In the genomic region with DNA sequence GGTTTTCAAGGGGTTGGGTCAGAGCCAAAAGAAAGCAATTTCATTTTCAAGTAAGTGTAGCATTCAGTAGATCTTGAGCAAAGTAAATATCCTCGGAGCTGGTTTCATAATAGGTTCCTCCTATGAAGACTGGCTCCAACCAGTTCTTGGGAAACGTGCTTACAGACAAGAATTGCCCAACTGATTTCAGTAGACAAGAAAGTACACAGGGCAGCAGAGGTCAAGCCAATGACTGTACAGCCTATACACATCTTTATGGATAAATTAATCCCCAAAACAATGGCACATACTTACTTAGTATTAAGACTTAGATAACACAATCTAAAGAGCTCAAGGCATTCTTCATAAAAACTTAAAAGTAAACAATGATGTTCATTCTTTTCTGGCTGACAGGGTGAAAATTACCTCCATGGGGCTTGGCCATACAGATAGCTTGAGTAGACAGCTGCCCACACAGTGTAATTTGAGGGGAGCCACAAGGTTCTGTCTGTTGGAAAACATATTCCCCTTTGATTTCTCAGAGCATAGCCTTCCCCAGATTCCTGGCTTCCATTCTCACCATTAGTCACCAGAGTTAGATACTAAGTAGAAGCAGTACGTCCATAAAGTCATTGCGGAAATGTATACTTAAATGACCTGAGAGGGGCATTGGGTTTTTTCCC, we compare ENCODE assay signal across 1 cellular context.
A peak's percentile ranks its signal among the peaks of the same experiment; 100 is the strongest.
TF ChIP-seq lines count a peak whose summit lies in the region.

No MANE protein-coding gene starts in this region.

TF ChIP-seq in K562, 482 proteins besides CTCF, POLR2A, EP300 and RAD21 (continued from another document and continues in another):
- TF ChIP-seq, protein P1, sequence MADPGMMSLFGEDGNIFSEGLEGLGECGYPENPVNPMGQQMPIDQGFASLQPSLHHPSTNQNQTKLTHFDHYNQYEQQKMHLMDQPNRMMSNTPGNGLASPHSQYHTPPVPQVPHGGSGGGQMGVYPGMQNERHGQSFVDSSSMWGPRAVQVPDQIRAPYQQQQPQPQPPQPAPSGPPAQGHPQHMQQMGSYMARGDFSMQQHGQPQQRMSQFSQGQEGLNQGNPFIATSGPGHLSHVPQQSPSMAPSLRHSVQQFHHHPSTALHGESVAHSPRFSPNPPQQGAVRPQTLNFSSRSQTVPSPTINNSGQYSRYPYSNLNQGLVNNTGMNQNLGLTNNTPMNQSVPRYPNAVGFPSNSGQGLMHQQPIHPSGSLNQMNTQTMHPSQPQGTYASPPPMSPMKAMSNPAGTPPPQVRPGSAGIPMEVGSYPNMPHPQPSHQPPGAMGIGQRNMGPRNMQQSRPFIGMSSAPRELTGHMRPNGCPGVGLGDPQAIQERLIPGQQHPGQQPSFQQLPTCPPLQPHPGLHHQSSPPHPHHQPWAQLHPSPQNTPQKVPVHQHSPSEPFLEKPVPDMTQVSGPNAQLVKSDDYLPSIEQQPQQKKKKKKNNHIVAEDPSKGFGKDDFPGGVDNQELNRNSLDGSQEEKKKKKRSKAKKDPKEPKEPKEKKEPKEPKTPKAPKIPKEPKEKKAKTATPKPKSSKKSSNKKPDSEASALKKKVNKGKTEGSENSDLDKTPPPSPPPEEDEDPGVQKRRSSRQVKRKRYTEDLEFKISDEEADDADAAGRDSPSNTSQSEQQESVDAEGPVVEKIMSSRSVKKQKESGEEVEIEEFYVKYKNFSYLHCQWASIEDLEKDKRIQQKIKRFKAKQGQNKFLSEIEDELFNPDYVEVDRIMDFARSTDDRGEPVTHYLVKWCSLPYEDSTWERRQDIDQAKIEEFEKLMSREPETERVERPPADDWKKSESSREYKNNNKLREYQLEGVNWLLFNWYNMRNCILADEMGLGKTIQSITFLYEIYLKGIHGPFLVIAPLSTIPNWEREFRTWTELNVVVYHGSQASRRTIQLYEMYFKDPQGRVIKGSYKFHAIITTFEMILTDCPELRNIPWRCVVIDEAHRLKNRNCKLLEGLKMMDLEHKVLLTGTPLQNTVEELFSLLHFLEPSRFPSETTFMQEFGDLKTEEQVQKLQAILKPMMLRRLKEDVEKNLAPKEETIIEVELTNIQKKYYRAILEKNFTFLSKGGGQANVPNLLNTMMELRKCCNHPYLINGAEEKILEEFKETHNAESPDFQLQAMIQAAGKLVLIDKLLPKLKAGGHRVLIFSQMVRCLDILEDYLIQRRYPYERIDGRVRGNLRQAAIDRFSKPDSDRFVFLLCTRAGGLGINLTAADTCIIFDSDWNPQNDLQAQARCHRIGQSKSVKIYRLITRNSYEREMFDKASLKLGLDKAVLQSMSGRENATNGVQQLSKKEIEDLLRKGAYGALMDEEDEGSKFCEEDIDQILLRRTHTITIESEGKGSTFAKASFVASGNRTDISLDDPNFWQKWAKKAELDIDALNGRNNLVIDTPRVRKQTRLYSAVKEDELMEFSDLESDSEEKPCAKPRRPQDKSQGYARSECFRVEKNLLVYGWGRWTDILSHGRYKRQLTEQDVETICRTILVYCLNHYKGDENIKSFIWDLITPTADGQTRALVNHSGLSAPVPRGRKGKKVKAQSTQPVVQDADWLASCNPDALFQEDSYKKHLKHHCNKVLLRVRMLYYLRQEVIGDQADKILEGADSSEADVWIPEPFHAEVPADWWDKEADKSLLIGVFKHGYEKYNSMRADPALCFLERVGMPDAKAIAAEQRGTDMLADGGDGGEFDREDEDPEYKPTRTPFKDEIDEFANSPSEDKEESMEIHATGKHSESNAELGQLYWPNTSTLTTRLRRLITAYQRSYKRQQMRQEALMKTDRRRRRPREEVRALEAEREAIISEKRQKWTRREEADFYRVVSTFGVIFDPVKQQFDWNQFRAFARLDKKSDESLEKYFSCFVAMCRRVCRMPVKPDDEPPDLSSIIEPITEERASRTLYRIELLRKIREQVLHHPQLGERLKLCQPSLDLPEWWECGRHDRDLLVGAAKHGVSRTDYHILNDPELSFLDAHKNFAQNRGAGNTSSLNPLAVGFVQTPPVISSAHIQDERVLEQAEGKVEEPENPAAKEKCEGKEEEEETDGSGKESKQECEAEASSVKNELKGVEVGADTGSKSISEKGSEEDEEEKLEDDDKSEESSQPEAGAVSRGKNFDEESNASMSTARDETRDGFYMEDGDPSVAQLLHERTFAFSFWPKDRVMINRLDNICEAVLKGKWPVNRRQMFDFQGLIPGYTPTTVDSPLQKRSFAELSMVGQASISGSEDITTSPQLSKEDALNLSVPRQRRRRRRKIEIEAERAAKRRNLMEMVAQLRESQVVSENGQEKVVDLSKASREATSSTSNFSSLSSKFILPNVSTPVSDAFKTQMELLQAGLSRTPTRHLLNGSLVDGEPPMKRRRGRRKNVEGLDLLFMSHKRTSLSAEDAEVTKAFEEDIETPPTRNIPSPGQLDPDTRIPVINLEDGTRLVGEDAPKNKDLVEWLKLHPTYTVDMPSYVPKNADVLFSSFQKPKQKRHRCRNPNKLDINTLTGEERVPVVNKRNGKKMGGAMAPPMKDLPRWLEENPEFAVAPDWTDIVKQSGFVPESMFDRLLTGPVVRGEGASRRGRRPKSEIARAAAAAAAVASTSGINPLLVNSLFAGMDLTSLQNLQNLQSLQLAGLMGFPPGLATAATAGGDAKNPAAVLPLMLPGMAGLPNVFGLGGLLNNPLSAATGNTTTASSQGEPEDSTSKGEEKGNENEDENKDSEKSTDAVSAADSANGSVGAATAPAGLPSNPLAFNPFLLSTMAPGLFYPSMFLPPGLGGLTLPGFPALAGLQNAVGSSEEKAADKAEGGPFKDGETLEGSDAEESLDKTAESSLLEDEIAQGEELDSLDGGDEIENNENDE (IDR thresholded peaks at IDR 0.05; ENCODE audit: low read depth, low read length): no peak
- TF ChIP-seq ZNF76 (CRISPR knock-in tag; IDR thresholded peaks at IDR 0.05; ENCODE audit: borderline replicate concordance) (no peak), SRF (CRISPR knock-in tag; IDR thresholded peaks at IDR 0.05) (no peak), JUND (IDR thresholded peaks at IDR 0.05; ENCODE audit: borderline replicate concordance, low read depth, low read length) (0 out of 2 replicates have a peak, but pooled peaks have one; percentile 25), JUND (tag; IDR thresholded peaks at IDR 0.05; ENCODE audit: borderline replicate concordance, low read depth, low read length) (peak; percentile 9; the same call in 1 of the 3 replicates), ZSCAN29 (IDR thresholded peaks at IDR 0.05) (no peak), CEBPG (CRISPR knock-in tag; IDR thresholded peaks at IDR 0.05) (no peak), CEBPG (tag; conservative IDR thresholded peaks at IDR 0.05 in 1 of 2, IDR thresholded peaks at IDR 0.05 in 1 of 2) (peak; percentile 87 to 88), PPARD (CRISPR knock-in tag; IDR thresholded peaks at IDR 0.05) (no peak), PYGO2 (tag; IDR thresholded peaks at IDR 0.05) (no peak), FOXA3 (CRISPR knock-in tag; conservative IDR thresholded peaks at IDR 0.05 in 1 of 2, IDR thresholded peaks at IDR 0.05 in 1 of 2) (peak in 1 of 2 experiments; percentile 88; a peak in 3 of 4 replicates), HDAC6 (IDR thresholded peaks at IDR 0.05; ENCODE audit: low read depth, low read length) (no peak), FOSL1 (tag; conservative IDR thresholded peaks at IDR 0.05) (0 out of 2 replicates have a peak, but pooled peaks have one; percentile 27), ZNF133 (CRISPR knock-in tag; IDR thresholded peaks at IDR 0.05) (no peak), LEF1 (IDR thresholded peaks at IDR 0.05) (peak; percentile 63; the same call in 1 of the 2 replicates), ZKSCAN1 (IDR thresholded peaks at IDR 0.05; ENCODE audit: low read depth, low read length) (no peak), MCM5 (IDR thresholded peaks at IDR 0.05; ENCODE audit: low read depth) (no peak), ZZZ3 (IDR thresholded peaks at IDR 0.05) (no peak), MTF1 (CRISPR knock-in tag; IDR thresholded peaks at IDR 0.05; ENCODE audit: borderline replicate concordance) (no peak), CEBPB (tag; IDR thresholded peaks at IDR 0.05) (peak; percentile 96), DACH1 (IDR thresholded peaks at IDR 0.05; ENCODE audit: partially characterized antibody) (no peak), PHF20 (IDR thresholded peaks at IDR 0.05; ENCODE audit: partially characterized antibody) (no peak), MTA2 (IDR thresholded peaks at IDR 0.05; ENCODE audit: low read depth) (no peak), MXI1 (IDR thresholded peaks at IDR 0.05; ENCODE audit: low read depth, low read length) (no peak), RUNX1 (IDR thresholded peaks at IDR 0.05; ENCODE audit: low read depth) (no peak), RBFOX2 (IDR thresholded peaks at IDR 0.05; ENCODE audit: low read depth, low read length) (no peak), STAT5A (IDR thresholded peaks at IDR 0.05; ENCODE audit: borderline replicate concordance, low read length) (no peak), POLR2G (IDR thresholded peaks at IDR 0.05; ENCODE audit: low read depth, low read length) (no peak), HDAC3 (IDR thresholded peaks at IDR 0.05; ENCODE audit: borderline replicate concordance, partially characterized antibody) (no peak), NFIX (CRISPR knock-in tag; IDR thresholded peaks at IDR 0.05; ENCODE audit: low read depth) (no peak), RCOR1 (IDR thresholded peaks at IDR 0.05; ENCODE audit: borderline replicate concordance in 1 of 2, low read depth in 2 of 2, low read length in 2 of 2) (no peak), ILF3 (IDR thresholded peaks at IDR 0.05; ENCODE audit: borderline replicate concordance) (no peak), ELK1 (CRISPR knock-in tag; IDR thresholded peaks at IDR 0.05) (no peak), RBM14 (IDR thresholded peaks at IDR 0.05; ENCODE audit: borderline replicate concordance, insufficient read depth, low read depth, low read length) (no peak)
- TF ChIP-seq, protein P2, sequence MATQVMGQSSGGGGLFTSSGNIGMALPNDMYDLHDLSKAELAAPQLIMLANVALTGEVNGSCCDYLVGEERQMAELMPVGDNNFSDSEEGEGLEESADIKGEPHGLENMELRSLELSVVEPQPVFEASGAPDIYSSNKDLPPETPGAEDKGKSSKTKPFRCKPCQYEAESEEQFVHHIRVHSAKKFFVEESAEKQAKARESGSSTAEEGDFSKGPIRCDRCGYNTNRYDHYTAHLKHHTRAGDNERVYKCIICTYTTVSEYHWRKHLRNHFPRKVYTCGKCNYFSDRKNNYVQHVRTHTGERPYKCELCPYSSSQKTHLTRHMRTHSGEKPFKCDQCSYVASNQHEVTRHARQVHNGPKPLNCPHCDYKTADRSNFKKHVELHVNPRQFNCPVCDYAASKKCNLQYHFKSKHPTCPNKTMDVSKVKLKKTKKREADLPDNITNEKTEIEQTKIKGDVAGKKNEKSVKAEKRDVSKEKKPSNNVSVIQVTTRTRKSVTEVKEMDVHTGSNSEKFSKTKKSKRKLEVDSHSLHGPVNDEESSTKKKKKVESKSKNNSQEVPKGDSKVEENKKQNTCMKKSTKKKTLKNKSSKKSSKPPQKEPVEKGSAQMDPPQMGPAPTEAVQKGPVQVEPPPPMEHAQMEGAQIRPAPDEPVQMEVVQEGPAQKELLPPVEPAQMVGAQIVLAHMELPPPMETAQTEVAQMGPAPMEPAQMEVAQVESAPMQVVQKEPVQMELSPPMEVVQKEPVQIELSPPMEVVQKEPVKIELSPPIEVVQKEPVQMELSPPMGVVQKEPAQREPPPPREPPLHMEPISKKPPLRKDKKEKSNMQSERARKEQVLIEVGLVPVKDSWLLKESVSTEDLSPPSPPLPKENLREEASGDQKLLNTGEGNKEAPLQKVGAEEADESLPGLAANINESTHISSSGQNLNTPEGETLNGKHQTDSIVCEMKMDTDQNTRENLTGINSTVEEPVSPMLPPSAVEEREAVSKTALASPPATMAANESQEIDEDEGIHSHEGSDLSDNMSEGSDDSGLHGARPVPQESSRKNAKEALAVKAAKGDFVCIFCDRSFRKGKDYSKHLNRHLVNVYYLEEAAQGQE (CRISPR knock-in tag; IDR thresholded peaks at IDR 0.05; ENCODE audit: low read depth): no peak
- TF ChIP-seq, protein P3, sequence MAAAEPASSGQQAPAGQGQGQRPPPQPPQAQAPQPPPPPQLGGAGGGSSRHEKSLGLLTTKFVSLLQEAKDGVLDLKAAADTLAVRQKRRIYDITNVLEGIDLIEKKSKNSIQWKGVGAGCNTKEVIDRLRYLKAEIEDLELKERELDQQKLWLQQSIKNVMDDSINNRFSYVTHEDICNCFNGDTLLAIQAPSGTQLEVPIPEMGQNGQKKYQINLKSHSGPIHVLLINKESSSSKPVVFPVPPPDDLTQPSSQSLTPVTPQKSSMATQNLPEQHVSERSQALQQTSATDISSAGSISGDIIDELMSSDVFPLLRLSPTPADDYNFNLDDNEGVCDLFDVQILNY (CRISPR knock-in tag; IDR thresholded peaks at IDR 0.05): no peak
- TF ChIP-seq, protein P4, sequence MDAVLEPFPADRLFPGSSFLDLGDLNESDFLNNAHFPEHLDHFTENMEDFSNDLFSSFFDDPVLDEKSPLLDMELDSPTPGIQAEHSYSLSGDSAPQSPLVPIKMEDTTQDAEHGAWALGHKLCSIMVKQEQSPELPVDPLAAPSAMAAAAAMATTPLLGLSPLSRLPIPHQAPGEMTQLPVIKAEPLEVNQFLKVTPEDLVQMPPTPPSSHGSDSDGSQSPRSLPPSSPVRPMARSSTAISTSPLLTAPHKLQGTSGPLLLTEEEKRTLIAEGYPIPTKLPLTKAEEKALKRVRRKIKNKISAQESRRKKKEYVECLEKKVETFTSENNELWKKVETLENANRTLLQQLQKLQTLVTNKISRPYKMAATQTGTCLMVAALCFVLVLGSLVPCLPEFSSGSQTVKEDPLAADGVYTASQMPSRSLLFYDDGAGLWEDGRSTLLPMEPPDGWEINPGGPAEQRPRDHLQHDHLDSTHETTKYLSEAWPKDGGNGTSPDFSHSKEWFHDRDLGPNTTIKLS (IDR thresholded peaks at IDR 0.05; ENCODE audit: borderline replicate concordance, low read depth): no peak
- TF ChIP-seq, protein P5, sequence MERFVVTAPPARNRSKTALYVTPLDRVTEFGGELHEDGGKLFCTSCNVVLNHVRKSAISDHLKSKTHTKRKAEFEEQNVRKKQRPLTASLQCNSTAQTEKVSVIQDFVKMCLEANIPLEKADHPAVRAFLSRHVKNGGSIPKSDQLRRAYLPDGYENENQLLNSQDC (CRISPR knock-in tag; IDR thresholded peaks at IDR 0.05): no peak
- TF ChIP-seq, protein P6, sequence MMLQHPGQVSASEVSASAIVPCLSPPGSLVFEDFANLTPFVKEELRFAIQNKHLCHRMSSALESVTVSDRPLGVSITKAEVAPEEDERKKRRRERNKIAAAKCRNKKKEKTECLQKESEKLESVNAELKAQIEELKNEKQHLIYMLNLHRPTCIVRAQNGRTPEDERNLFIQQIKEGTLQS (IDR thresholded peaks at IDR 0.05): peak; percentile 8; the same call in 1 of the 2 replicates
- TF ChIP-seq, protein P6 (CRISPR knock-in tag; conservative IDR thresholded peaks at IDR 0.05): no peak
- TF ChIP-seq, protein P7, sequence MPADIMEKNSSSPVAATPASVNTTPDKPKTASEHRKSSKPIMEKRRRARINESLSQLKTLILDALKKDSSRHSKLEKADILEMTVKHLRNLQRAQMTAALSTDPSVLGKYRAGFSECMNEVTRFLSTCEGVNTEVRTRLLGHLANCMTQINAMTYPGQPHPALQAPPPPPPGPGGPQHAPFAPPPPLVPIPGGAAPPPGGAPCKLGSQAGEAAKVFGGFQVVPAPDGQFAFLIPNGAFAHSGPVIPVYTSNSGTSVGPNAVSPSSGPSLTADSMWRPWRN (IDR thresholded peaks at IDR 0.05; ENCODE audit: low read depth): no peak
